27 cellular contexts compared by ENCODE assay signal in genomic region chr12:30568453-30568852, GRCh38.
"Had no signal": no experiment of that assay in that cellular context is flagged by ENCODE, and none has a peak within 500 bp of the region (broad histone marks: within the 10 kb centered on the region; RNA-seq: fewer than 3 reads in every experiment).

No MANE protein-coding gene starts in this region.

- H3K27me3 ChIP-seq: stomach, suprapubic skin, testis, thyroid gland, tibial artery, tibial nerve, transverse colon, upper lobe of left lung, upper lobe of right lung, uterus, vagina had no signal

- DNase-seq: stimulated activated CD4-positive, alpha-beta T cell treated with anti-CD3 and anti-CD28 coated beads, Interleukin-2, amount 100 ng/mL, for 48 hours; stimulated activated CD4-positive, alpha-beta T cell treated with anti-CD3 and anti-CD28 coated beads, Interleukin-4, amount 100 ng/mL, for 1 hour; stimulated activated CD4-positive, alpha-beta T cell treated with anti-CD3 and anti-CD28 coated beads, Interleukin-4, amount 100 ng/mL, for 24 hours; stimulated activated CD4-positive, alpha-beta T cell treated with anti-CD3 and anti-CD28 coated beads, Interleukin-4, amount 100 ng/mL, for 4 hours; stimulated activated CD8-positive, alpha-beta memory T cell treated with anti-CD3 and anti-CD28 coated beads, Interleukin-4, amount 100 ng/mL, for 48 hours; stimulated activated naive B cell treated with anti-CD40 and anti-IgM and Interleukin-4, amounts not matched to agents 10 μg/mL and 1 μg/mL and 100 μg/mL, for 72 hours; stimulated activated naive CD4-positive, alpha-beta T cell; stimulated activated naive CD4-positive, alpha-beta T cell treated with Interleukin-2 at 50 U/mL for 16 hours; stimulated activated naive CD8-positive, alpha-beta T cell treated with anti-CD3 and anti-CD28 coated beads, Interleukin-15, amount 100 ng/mL, for 72 hours; stimulated activated naive CD8-positive, alpha-beta T cell treated with anti-CD3 and anti-CD28 coated beads, Interleukin-15, Interleukin-2, amounts not matched to agents 100 U/mL and 50 U/mL, for 24 hours; stomach; substantia nigra; testis; thyroid gland; tibial artery; transverse colon; trophoblast cell; upper lobe of left lung; upper lobe of right lung; uterus had no signal

- H3K36me3 ChIP-seq: stomach, suprapubic skin, thoracic aorta, thyroid gland, tibial artery, tibial nerve, transverse colon, upper lobe of left lung, upper lobe of right lung, uterus, vagina had no signal

- H3K9me3 ChIP-seq: suprapubic skin, testis, thoracic aorta, thyroid gland, tibial artery, tibial nerve, transverse colon, upper lobe of left lung, upper lobe of right lung, uterus, vagina had no signal

- FAIRE-seq: urothelium cell line had no signal

- H3K4me3 ChIP-seq: stomach, suprapubic skin, testis, thoracic aorta, thyroid gland, tibial artery, tibial nerve, transverse colon, upper lobe of left lung, upper lobe of right lung, uterus, vagina had no signal

- H3K27ac ChIP-seq: stomach, suprapubic skin, testis, thoracic aorta, thyroid gland, tibial artery, tibial nerve, transverse colon, upper lobe of left lung, upper lobe of right lung, uterus, vagina had no signal

- ATAC-seq: stimulated activated effector memory CD8-positive, alpha-beta T cell treated with anti-CD3 and anti-CD28 coated beads, Interleukin-12 subunit alpha, Interleukin-12 subunit beta, amount 100 ng/mL, for 72 hours; stimulated activated memory B cell treated with anti-CD40 and anti-IgM and Interleukin-4, amounts not matched to agents 10 μg/mL and 1 μg/mL and 100 μg/mL, for 72 hours; stimulated activated naive B cell treated with anti-CD40 and anti-IgM and Interleukin-4, amounts not matched to agents 10 μg/mL and 1 μg/mL and 100 μg/mL, for 72 hours; stimulated activated naive CD8-positive, alpha-beta T cell treated with anti-CD3 and anti-CD28 coated beads, Interleukin-15, amount 100 ng/mL, for 72 hours; stimulated activated naive CD8-positive, alpha-beta T cell treated with anti-CD3 and anti-CD28 coated beads, Interleukin-15, Interleukin-2, amounts not matched to agents 100 U/mL and 50 U/mL, for 24 hours; upper lobe of right lung had no signal

- H3K4me1 ChIP-seq: stomach, suprapubic skin, testis, thyroid gland, tibial artery, tibial nerve, transverse colon, upper lobe of left lung, upper lobe of right lung, uterus, vagina had no signal
